In genomic region chr5:139844472-139845145, GRCh38 we compare ENCODE assay signal across 8 cellular contexts. TPM values are rescaled to one million over a fixed set of nuclear protein-coding genes. Genes with fewer than 3 reads are reported as not detected.
DNase-seq lines count a peak whose midpoint lies in the region; ATAC-seq and TF ChIP-seq lines count a peak whose summit lies in the region.

No MANE protein-coding gene starts in this region.

- peak; percentile 47 to 70 (median 65) for TF ChIP-seq CTCF in adrenal gland (IDR thresholded peaks at IDR 0.05)

- no peaks in the 10 kb centered on the region for H3K9me3 ChIP-seq in adrenal gland (replicated peaks in 1 of 3)

- no peaks in the 10 kb centered on the region for H3K9me3 Mint-ChIP-seq in T-cell

- no peaks in the 10 kb centered on the region for H3K4me1 ChIP-seq in adrenal gland (replicated peaks in 1 of 2)

- H3K27me3 Mint-ChIP-seq in T-cell: peaks cover 17 to 28% of the 10 kb centered on the region in 2 donors

- H3K27ac Mint-ChIP-seq in T-cell: peak overlapping the region in 1 of 2 donors; percentile 32

- H3K36me3 ChIP-seq in adrenal gland (replicated peaks in 1 of 2): no peaks in the 10 kb centered on the region

- WGBS in adrenal gland, 4 donors: 52 to 59% (median 54%) methylated on average over 17 to 18 of the region's 18 CpGs

- H3K4me3 Mint-ChIP-seq in T-cell: no peak overlapping the region

- intact Hi-C loops in adrenal gland (cut with DNase I): loop anchor here (5.0 kb wide), 1 partner anchor 57 kb away; no protein-coding TSS in a partner anchor

- no peak for TF ChIP-seq POLR2A in adrenal gland (IDR thresholded peaks at IDR 0.05)

- DNase-seq in A172 (ENCODE audit: low spot score): peak; percentile 68
- peak; percentile 69 for DNase-seq in M059J (ENCODE audit: low read depth)
- DNase-seq in T-cell: peak; percentile 25 to 73 (median 60)
- DNase-seq in adrenal gland: peak; percentile 46 to 90 (median 75)
- peak; percentile 79 for DNase-seq in hepatic stellate cell (ENCODE audit: low spot score)
- DNase-seq in skeletal muscle cell (ENCODE audit: low read depth): peak; percentile 19

- H3K36me3 Mint-ChIP-seq in T-cell: no peaks in the 10 kb centered on the region

- no peak overlapping the region for H3K4me3 ChIP-seq in adrenal gland
- no peak overlapping the region for H3K4me3 ChIP-seq in skeletal muscle cell (ENCODE audit: low read depth, low read length)

- no peak overlapping the region for H3K27ac ChIP-seq in adrenal gland

- POLR2A ChIA-PET in T-cell (lab: Charles Lee): no interaction called here

- H3K27me3 ChIP-seq in adrenal gland: no peaks in the 10 kb centered on the region

- CTCF ChIA-PET in T-cell (lab: Charles Lee): interaction anchor here (0.5 to 1.1 kb wide), 3 partner anchors 20 to 119 kb away, joined by 3 to 5 read pairs (median 3); no protein-coding TSS in a partner anchor

- peak; percentile 47 for ATAC-seq in GM18502 (IDR thresholded peaks at IDR 0.05; ENCODE audit: poor library complexity, unreplicated experiment)
- no peak for ATAC-seq in T-cell (replicated peaks in 1 of 4)
- ATAC-seq in GM21447 (IDR thresholded peaks at IDR 0.05; ENCODE audit: unreplicated experiment): no peak

- H3K4me1 Mint-ChIP-seq in T-cell: peaks cover 9 to 20% (median 14%) of the 10 kb centered on the region in 3 donors

RNA-seq across cellular contexts. Expression of gene PSD2, which starts 49.0 kb away (rescaled TPM):
- 0.03 and 0.05 TPM in 2 replicates for total RNA-seq in A172 (2014; rRNA removed; shearing (Covaris generic))
- total RNA-seq in M059J (2014; rRNA removed; shearing (Covaris generic)): 0.15 TPM in 1 of 2 replicates, not detected in the other
- under 1 TPM in 3 of 5 donors, not detected in 2; 0.07 to 0.15 (median 0.09) TPM for total RNA-seq in T-cell
- under 1 TPM in 3 of 8 donors, not detected in 5; 0.11 to 0.46 (median 0.41) TPM for total RNA-seq in adrenal gland
- under 1 TPM; 0.13 to 0.24 (median 0.15) TPM for polyA plus RNA-seq in adrenal gland

Comparison
In these comparisons a context has a peak if more than half of its experiments do, and no peak if none do; other contexts are left out.
1. DNase-seq: peak in every context shown above with its lines; median percentile 79 in hepatic stellate cell; 75 in adrenal gland; 69 in M059J; 68 in A172; 60 in T-cell; 19 in skeletal muscle cell.